ENCODE assay signal across 1 cellular context in the genomic region with DNA sequence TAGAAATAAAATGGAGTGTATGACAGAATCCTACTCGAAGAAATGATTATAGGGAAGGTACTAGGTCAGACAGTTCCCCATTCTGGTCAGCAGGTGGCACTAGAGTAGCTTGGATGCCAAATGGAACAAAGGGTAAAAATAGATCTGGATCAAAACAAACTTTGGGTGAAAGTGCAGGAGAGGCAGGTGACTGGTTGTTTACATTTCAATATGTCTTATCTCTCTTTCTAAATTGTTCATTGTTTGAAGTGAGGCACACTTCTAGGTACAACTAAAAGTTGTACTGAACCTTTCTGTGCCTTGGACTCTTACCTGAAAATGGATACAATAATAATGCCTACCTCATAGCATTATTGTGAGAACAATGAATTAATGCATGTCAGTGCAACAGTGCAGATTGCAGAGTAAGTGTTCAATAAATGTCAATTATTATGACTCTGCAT.
TF ChIP-seq lines count a peak whose summit lies in the region.

No MANE protein-coding gene starts in this region.

TF ChIP-seq in HEK293, 187 proteins besides CTCF, POLR2A, EP300 and RAD21 (continued from another document):
- TF ChIP-seq, protein P1, sequence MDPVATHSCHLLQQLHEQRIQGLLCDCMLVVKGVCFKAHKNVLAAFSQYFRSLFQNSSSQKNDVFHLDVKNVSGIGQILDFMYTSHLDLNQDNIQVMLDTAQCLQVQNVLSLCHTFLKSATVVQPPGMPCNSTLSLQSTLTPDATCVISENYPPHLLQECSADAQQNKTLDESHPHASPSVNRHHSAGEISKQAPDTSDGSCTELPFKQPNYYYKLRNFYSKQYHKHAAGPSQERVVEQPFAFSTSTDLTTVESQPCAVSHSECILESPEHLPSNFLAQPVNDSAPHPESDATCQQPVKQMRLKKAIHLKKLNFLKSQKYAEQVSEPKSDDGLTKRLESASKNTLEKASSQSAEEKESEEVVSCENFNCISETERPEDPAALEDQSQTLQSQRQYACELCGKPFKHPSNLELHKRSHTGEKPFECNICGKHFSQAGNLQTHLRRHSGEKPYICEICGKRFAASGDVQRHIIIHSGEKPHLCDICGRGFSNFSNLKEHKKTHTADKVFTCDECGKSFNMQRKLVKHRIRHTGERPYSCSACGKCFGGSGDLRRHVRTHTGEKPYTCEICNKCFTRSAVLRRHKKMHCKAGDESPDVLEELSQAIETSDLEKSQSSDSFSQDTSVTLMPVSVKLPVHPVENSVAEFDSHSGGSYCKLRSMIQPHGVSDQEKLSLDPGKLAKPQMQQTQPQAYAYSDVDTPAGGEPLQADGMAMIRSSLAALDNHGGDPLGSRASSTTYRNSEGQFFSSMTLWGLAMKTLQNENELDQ (tag by site-specific recombination; IDR thresholded peaks at IDR 0.05; ENCODE audit: low read depth): no peak
- TF ChIP-seq, protein P2, sequence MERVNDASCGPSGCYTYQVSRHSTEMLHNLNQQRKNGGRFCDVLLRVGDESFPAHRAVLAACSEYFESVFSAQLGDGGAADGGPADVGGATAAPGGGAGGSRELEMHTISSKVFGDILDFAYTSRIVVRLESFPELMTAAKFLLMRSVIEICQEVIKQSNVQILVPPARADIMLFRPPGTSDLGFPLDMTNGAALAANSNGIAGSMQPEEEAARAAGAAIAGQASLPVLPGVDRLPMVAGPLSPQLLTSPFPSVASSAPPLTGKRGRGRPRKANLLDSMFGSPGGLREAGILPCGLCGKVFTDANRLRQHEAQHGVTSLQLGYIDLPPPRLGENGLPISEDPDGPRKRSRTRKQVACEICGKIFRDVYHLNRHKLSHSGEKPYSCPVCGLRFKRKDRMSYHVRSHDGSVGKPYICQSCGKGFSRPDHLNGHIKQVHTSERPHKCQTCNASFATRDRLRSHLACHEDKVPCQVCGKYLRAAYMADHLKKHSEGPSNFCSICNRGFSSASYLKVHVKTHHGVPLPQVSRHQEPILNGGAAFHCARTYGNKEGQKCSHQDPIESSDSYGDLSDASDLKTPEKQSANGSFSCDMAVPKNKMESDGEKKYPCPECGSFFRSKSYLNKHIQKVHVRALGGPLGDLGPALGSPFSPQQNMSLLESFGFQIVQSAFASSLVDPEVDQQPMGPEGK (tag by site-specific recombination; IDR thresholded peaks at IDR 0.05): no peak
- TF ChIP-seq ZBTB17 (tag by site-specific recombination; IDR thresholded peaks at IDR 0.05) (0 out of 2 replicates have a peak, but pooled peaks have one; percentile 30), ZNF843 (tag by site-specific recombination; IDR thresholded peaks at IDR 0.05) (0 out of 2 replicates have a peak, but pooled peaks have one; percentile 37)
- TF ChIP-seq, protein P3, sequence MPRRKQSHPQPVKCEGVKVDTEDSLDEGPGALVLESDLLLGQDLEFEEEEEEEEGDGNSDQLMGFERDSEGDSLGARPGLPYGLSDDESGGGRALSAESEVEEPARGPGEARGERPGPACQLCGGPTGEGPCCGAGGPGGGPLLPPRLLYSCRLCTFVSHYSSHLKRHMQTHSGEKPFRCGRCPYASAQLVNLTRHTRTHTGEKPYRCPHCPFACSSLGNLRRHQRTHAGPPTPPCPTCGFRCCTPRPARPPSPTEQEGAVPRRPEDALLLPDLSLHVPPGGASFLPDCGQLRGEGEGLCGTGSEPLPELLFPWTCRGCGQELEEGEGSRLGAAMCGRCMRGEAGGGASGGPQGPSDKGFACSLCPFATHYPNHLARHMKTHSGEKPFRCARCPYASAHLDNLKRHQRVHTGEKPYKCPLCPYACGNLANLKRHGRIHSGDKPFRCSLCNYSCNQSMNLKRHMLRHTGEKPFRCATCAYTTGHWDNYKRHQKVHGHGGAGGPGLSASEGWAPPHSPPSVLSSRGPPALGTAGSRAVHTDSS (tag by site-specific recombination; IDR thresholded peaks at IDR 0.05): no peak
